Comparison of ENCODE assay signal across 8 cellular contexts in genomic region chr17:75412455-75413317, GRCh38. TPM values are rescaled to one million over a fixed set of nuclear protein-coding genes. Genes with fewer than 3 reads are reported as not detected.
DNase-seq lines count a peak whose midpoint lies in the region; ATAC-seq and TF ChIP-seq lines count a peak whose summit lies in the region.

No MANE protein-coding gene starts in this region.

- POLR2A ChIA-PET in activated CD4-positive, alpha-beta T cell treated with anti-CD3 and anti-CD28 coated beads, Interleukin-2, amount 10 ng/mL, durations not matched to agents 7 days and 5 days (lab: Charles Lee), result interaction anchor here (1.0 to 1.1 kb wide), 3 partner anchors 123 to 163 kb away, joined by 3 read pairs; partner anchors contain the start of genes MIF4GD and SLC25A19

- H3K27ac ChIP-seq in dorsolateral prefrontal cortex, result peak overlapping the region in 3 of 59 donors; percentile 6 to 61 (median 13)

- CTCF ChIA-PET in activated CD4-positive, alpha-beta T cell treated with anti-CD3 and anti-CD28 coated beads, Interleukin-2, amount 10 ng/mL, durations not matched to agents 7 days and 5 days (lab: Charles Lee), result interaction anchor here (0.7 to 2.5 kb wide), 27 partner anchors 9 to 451 kb away, joined by 3 to 17 read pairs (median 4); partner anchors contain the start of genes HID1, MIF4GD and SLC25A19

- DNase-seq in DMS79 (lab: John Stamatoyannopoulos, UW) (peak; percentile 27), NCI-H526 (lab: John Stamatoyannopoulos, UW) (peak; percentile 47 to 72), dorsolateral prefrontal cortex (peak in 8 of 10 donors; percentile 32 to 68 (median 46)), lung microvascular endothelial cell (ENCODE audit: low read depth in 2 of 2) (peak; percentile 77 to 81)
- peak; percentile 83 for DNase-seq in activated CD4-positive, alpha-beta T cell treated with anti-CD3 and anti-CD28 coated beads, Interleukin-2, amount 10 ng/mL, durations not matched to agents 7 days and 5 days
- DNase-seq in stimulated activated CD8-positive, alpha-beta memory T cell treated with anti-CD3 and anti-CD28 coated beads, Interleukin-15, amount 100 ng/mL, for 4 hours (ENCODE audit: low read depth in 2 of 2), result peak; percentile 39 to 45

- H3K27me3 Mint-ChIP-seq in activated CD4-positive, alpha-beta T cell treated with anti-CD3 and anti-CD28 coated beads, Interleukin-2, amount 10 ng/mL, durations not matched to agents 7 days and 5 days, result peaks cover 7% of the 10 kb centered on the region

- H3K4me3 ChIP-seq in dorsolateral prefrontal cortex, result peak overlapping the region in 39 of 59 donors; percentile 4 to 57 (median 30)

- no peaks in the 10 kb centered on the region for H3K9me3 Mint-ChIP-seq in activated CD4-positive, alpha-beta T cell treated with anti-CD3 and anti-CD28 coated beads, Interleukin-2, amount 10 ng/mL, durations not matched to agents 7 days and 5 days

- intact Hi-C loops in dorsolateral prefrontal cortex (cut with DNase I), result loop anchor here in 1 of 2 donors (10.0 kb wide), 1 partner anchor 342 kb away; no protein-coding TSS in a partner anchor

- ATAC-seq in HG03354 (IDR thresholded peaks at IDR 0.05; ENCODE audit: poor library complexity, severe bottlenecking, unreplicated experiment), result peak; percentile 68
- ATAC-seq in GM21825 (IDR thresholded peaks at IDR 0.05; ENCODE audit: unreplicated experiment), result no peak

- peak overlapping the region; percentile 61 for H3K27ac Mint-ChIP-seq in activated CD4-positive, alpha-beta T cell treated with anti-CD3 and anti-CD28 coated beads, Interleukin-2, amount 10 ng/mL, durations not matched to agents 7 days and 5 days

- H3K4me1 Mint-ChIP-seq in activated CD4-positive, alpha-beta T cell treated with anti-CD3 and anti-CD28 coated beads, Interleukin-2, amount 10 ng/mL, durations not matched to agents 7 days and 5 days, result peaks cover 30% of the 10 kb centered on the region

- H3K36me3 Mint-ChIP-seq in activated CD4-positive, alpha-beta T cell treated with anti-CD3 and anti-CD28 coated beads, Interleukin-2, amount 10 ng/mL, durations not matched to agents 7 days and 5 days (ENCODE audit: low read depth), result no peaks in the 10 kb centered on the region

- H3K4me3 Mint-ChIP-seq in activated CD4-positive, alpha-beta T cell treated with anti-CD3 and anti-CD28 coated beads, Interleukin-2, amount 10 ng/mL, durations not matched to agents 7 days and 5 days, result peak overlapping the region; percentile 5

- no peaks in the 10 kb centered on the region for H3K27me3 ChIP-seq in dorsolateral prefrontal cortex

- TF ChIP-seq CTCF in dorsolateral prefrontal cortex (IDR thresholded peaks at IDR 0.05 in 54 of 56, conservative IDR thresholded peaks at IDR 0.05 in 2 of 56; ENCODE audit: low read depth in 1 of 56, partially characterized antibody in 56 of 56), result peak; percentile 43 to 91 (median 79)

RNA-seq across cellular contexts. Expression of gene GRB2, which starts 7.2 kb away (rescaled TPM):
- total RNA-seq in activated CD4-positive, alpha-beta T cell treated with anti-CD3 and anti-CD28 coated beads, Interleukin-2, amount 10 ng/mL, durations not matched to agents 7 days and 5 days, result 100 to 1,000 TPM; 136 to 150 TPM
- total RNA-seq in dorsolateral prefrontal cortex (100 to 1,000 TPM in 110 of 120 experiments, 10 to 100 TPM in 10; 79.0 to 181 (median 137) TPM), lung microvascular endothelial cell (55.6 and 77.4 TPM in 2 replicates)

RNA-seq across cellular contexts. Expression of gene TMEM94, which starts 43.7 kb away (rescaled TPM):
- 10 to 100 TPM; 80.3 to 82.1 TPM for total RNA-seq in activated CD4-positive, alpha-beta T cell treated with anti-CD3 and anti-CD28 coated beads, Interleukin-2, amount 10 ng/mL, durations not matched to agents 7 days and 5 days
- total RNA-seq in dorsolateral prefrontal cortex, result 100 to 1,000 TPM in 117 of 120 experiments, 10 to 100 TPM in 3; 78.0 to 220 (median 129) TPM
- total RNA-seq in lung microvascular endothelial cell, result 20.0 and 20.6 TPM in 2 replicates

Comparison
In these comparisons a context has a peak if more than half of its experiments do, and no peak if none do; other contexts are left out.
1. DNase-seq: peak in every context shown above with its lines; median percentile 83 in activated CD4-positive, alpha-beta T cell treated with anti-CD3 and anti-CD28 coated beads, Interleukin-2, amount 10 ng/mL, durations not matched to agents 7 days and 5 days; 79 in lung microvascular endothelial cell; 60 in NCI-H526; 46 in dorsolateral prefrontal cortex; 42 in stimulated activated CD8-positive, alpha-beta memory T cell treated with anti-CD3 and anti-CD28 coated beads, Interleukin-15, amount 100 ng/mL, for 4 hours; 27 in DMS79.